9 cellular contexts compared by ENCODE assay signal in genomic region chr1:67308136-67308535, GRCh38. TPM values are rescaled to one million over a fixed set of nuclear protein-coding genes. Genes with fewer than 3 reads are reported as not detected.
DNase-seq lines count a peak whose midpoint lies in the region; ATAC-seq and TF ChIP-seq lines count a peak whose summit lies in the region.
"Had no signal": no experiment of that assay in that cellular context is flagged by ENCODE, and none has a peak within 500 bp of the region (broad histone marks: within the 10 kb centered on the region; RNA-seq: fewer than 3 reads in every experiment).

No MANE protein-coding gene starts in this region.

- H3K9me3 Mint-ChIP-seq in activated T-cell treated with anti-CD3 and anti-CD28 coated beads, Interleukin-2, amount 50 U/mL, for 4 hours: no peaks in the 10 kb centered on the region

- peaks cover 35% of the 10 kb centered on the region for H3K4me1 Mint-ChIP-seq in activated T-cell treated with anti-CD3 and anti-CD28 coated beads, Interleukin-2, amount 50 U/mL, for 4 hours (ENCODE audit: low read depth)

- H3K4me3 Mint-ChIP-seq in activated T-cell treated with anti-CD3 and anti-CD28 coated beads, Interleukin-2, amount 50 U/mL, for 4 hours: peak overlapping the region; percentile 95

- H3K27me3 Mint-ChIP-seq in activated T-cell treated with anti-CD3 and anti-CD28 coated beads, Interleukin-2, amount 50 U/mL, for 4 hours (ENCODE audit: low read depth): peaks cover 12% of the 10 kb centered on the region

- no peak for ATAC-seq in Right ventricle myocardium inferior
- ATAC-seq in activated T-cell treated with anti-CD3 and anti-CD28 coated beads, Interleukin-2, amount 50 U/mL, for 4 hours: no peak
- peak in 1 of 2 donors; percentile 27 for ATAC-seq in lower lobe of right lung
- peak; percentile 15 for ATAC-seq in upper lobe of right lung
- no peak for ATAC-seq in GM21737 (IDR thresholded peaks at IDR 0.05; ENCODE audit: unreplicated experiment)

- intact Hi-C loops in Right ventricle myocardium inferior (cut with DNase I) (no loop called here), lower lobe of right lung (cut with DNase I) (no loop called here), upper lobe of right lung (cut with DNase I) (no loop called here)

- DNase-seq in right atrium auricular region (ENCODE audit: low spot score): no peak
- no peak for DNase-seq in Right ventricle myocardium inferior (ENCODE audit: missing footprints)
- DNase-seq in activated T-cell treated with anti-CD3 and anti-CD28 coated beads, Interleukin-2, amount 50 U/mL, for 4 hours: no peak
- no peak for DNase-seq in lower lobe of right lung
- no peak for DNase-seq in upper lobe of right lung
- DNase-seq in nucleus accumbens (lab: John Stamatoyannopoulos, UW): no peak
- DNase-seq in stimulated activated naive CD4-positive, alpha-beta T cell treated with Interleukin-2 at 50 U/mL for 16 hours (lab: John Stamatoyannopoulos, UW): no peak
- DNase-seq: IMR-90 had no signal

- H3K9me3 ChIP-seq in right atrium auricular region (no peaks in the 10 kb centered on the region), lower lobe of right lung (no peaks in the 10 kb centered on the region), upper lobe of right lung (no peaks in the 10 kb centered on the region)

- H3K36me3 ChIP-seq in right atrium auricular region: no peaks in the 10 kb centered on the region
- H3K36me3 ChIP-seq in lower lobe of right lung: no peaks in the 10 kb centered on the region
- no peaks in the 10 kb centered on the region for H3K36me3 ChIP-seq in upper lobe of right lung

- H3K36me3 Mint-ChIP-seq in activated T-cell treated with anti-CD3 and anti-CD28 coated beads, Interleukin-2, amount 50 U/mL, for 4 hours (ENCODE audit: insufficient read depth): peaks cover 19% of the 10 kb centered on the region

- H3K27me3 ChIP-seq in right atrium auricular region: peaks cover 0 to 4% of the 10 kb centered on the region in 2 donors
- H3K27me3 ChIP-seq in lower lobe of right lung (ENCODE audit: low read depth): peaks cover 23% of the 10 kb centered on the region
- H3K27me3 ChIP-seq in upper lobe of right lung: peaks cover 23% of the 10 kb centered on the region

- TF ChIP-seq CTCF in right atrium auricular region (IDR thresholded peaks at IDR 0.05) (no peak), lower lobe of right lung (IDR thresholded peaks at IDR 0.05) (no peak), upper lobe of right lung (IDR thresholded peaks at IDR 0.05) (no peak)

- peaks cover 0 to 10% of the 10 kb centered on the region in 2 donors for H3K4me1 ChIP-seq in right atrium auricular region
- H3K4me1 ChIP-seq in lower lobe of right lung: peaks cover 14% of the 10 kb centered on the region
- H3K4me1 ChIP-seq in upper lobe of right lung: no peaks in the 10 kb centered on the region

- H3K4me3 ChIP-seq in right atrium auricular region (peak overlapping the region; percentile 20 to 48), lower lobe of right lung (peak overlapping the region; percentile 53), upper lobe of right lung (peak overlapping the region; percentile 46)

- no peak overlapping the region for H3K27ac ChIP-seq in right atrium auricular region
- no peak overlapping the region for H3K27ac ChIP-seq in lower lobe of right lung
- no peak overlapping the region for H3K27ac ChIP-seq in upper lobe of right lung

RNA-seq across cellular contexts. Expression of gene IL12RB2, which starts 0.5 kb away (rescaled TPM):
- total RNA-seq in right atrium auricular region (under 1 TPM; 0.43 to 0.44 TPM), Right ventricle myocardium inferior (0.41 TPM), lower lobe of right lung (1.3 TPM), upper lobe of right lung (0.87 TPM)
- total RNA-seq in activated T-cell treated with anti-CD3 and anti-CD28 coated beads, Interleukin-2, amount 50 U/mL, for 4 hours: 10 to 100 TPM; 75.9 to 87.4 (median 81.2) TPM
- total RNA-seq: IMR-90 had no signal

Comparison
In these comparisons a context has a peak if more than half of its experiments do, and no peak if none do; other contexts are left out.
1. RNA of gene IL12RB2, which starts 0.5 kb away (total RNA-seq): 75.9 to 87.4 TPM in activated T-cell treated with anti-CD3 and anti-CD28 coated beads, Interleukin-2, amount 50 U/mL, for 4 hours; 1.3 TPM in lower lobe of right lung (single experiment), 0.87 TPM in upper lobe of right lung (single experiment), 0.43 to 0.44 TPM in right atrium auricular region and 0.41 TPM in Right ventricle myocardium inferior (single experiment); every median in the first group is over 10 times any median in the second.
2. Peak in every context shown above with its lines, with median percentiles within 50 percentile points of each other: H3K4me3 ChIP-seq.